In genomic region chr14:102078344-102078743, GRCh38 we compare ENCODE assay signal across 16 cellular contexts. TPM values are rescaled to one million over a fixed set of nuclear protein-coding genes. Genes with fewer than 3 reads are reported as not detected.
DNase-seq lines count a peak whose midpoint lies in the region; ATAC-seq lines count a peak whose summit lies in the region.
"Had no signal": no experiment of that assay in that cellular context is flagged by ENCODE, and none has a peak within 500 bp of the region (broad histone marks: within the 10 kb centered on the region; RNA-seq: fewer than 3 reads in every experiment).

No MANE protein-coding gene starts in this region.

- intact Hi-C loops in activated CD4-positive, alpha-beta T cell treated with anti-CD3 and anti-CD28 coated beads, Interleukin-2, amount 10 ng/mL, durations not matched to agents 24 days and 14 days (cut with micrococcal nuclease) = no loop called here
- intact Hi-C loops in posterior vena cava (cut with DNase I) = no loop called here

- no peak overlapping the region for H3K4me3 Mint-ChIP-seq in activated CD4-positive, alpha-beta T cell treated with anti-CD3 and anti-CD28 coated beads, Interleukin-2, amount 10 ng/mL, durations not matched to agents 24 days and 14 days
- H3K4me3 Mint-ChIP-seq in effector memory CD8-positive, alpha-beta T cell = no peak overlapping the region
- H3K4me3 Mint-ChIP-seq: T-helper 1 cell treated with Interleukin-12 subunit alpha and Interleukin-12 subunit beta and Interleukin-4 antibody, amounts not matched to agents 30 μg/mL and 1 μg/mL, for 36 hours had no signal

- H3K4me3 ChIP-seq in SK-N-MC = no peak overlapping the region
- H3K4me3 ChIP-seq: lower lobe of right lung, psoas muscle had no signal

- no peak for DNase-seq in activated CD4-positive, alpha-beta T cell treated with anti-CD3 and anti-CD28 coated beads, Interleukin-2, amount 10 ng/mL, durations not matched to agents 24 days and 14 days
- DNase-seq in activated CD4-positive, alpha-beta T cell treated with anti-CD3 and anti-CD28 coated beads for 1 hour = no peak
- no peak for DNase-seq in SK-N-MC (ENCODE audit: low read depth, low spot score)
- DNase-seq in effector memory CD8-positive, alpha-beta T cell = no peak
- peak; percentile 36 for DNase-seq in posterior vena cava (ENCODE audit: low spot score)
- DNase-seq in NCI-H2227 (lab: John Stamatoyannopoulos, UW; ENCODE audit: unreplicated experiment) = no peak
- no peak for DNase-seq in HuH-7.5 (ENCODE audit: low spot score)
- DNase-seq in activated CD4-positive, CD25-positive, alpha-beta regulatory T cell treated with anti-CD3 and anti-CD28 coated beads, Interleukin-2, amount 50 U/mL, for 72 hours = no peak
- DNase-seq: erythroblast; H7; lower lobe of right lung; NCI-H1417 treated with DMSO at 0.1 percent for 48 hours; stimulated activated naive CD8-positive, alpha-beta T cell treated with anti-CD3 and anti-CD28 coated beads, Interleukin-15, Interleukin-2, amounts not matched to agents 100 U/mL and 50 U/mL, for 24 hours had no signal

- H3K9me3 Mint-ChIP-seq in activated CD4-positive, alpha-beta T cell treated with anti-CD3 and anti-CD28 coated beads, Interleukin-2, amount 10 ng/mL, durations not matched to agents 24 days and 14 days = no peaks in the 10 kb centered on the region
- no peaks in the 10 kb centered on the region for H3K9me3 Mint-ChIP-seq in effector memory CD8-positive, alpha-beta T cell
- H3K9me3 Mint-ChIP-seq: T-helper 1 cell treated with Interleukin-12 subunit alpha and Interleukin-12 subunit beta and Interleukin-4 antibody, amounts not matched to agents 30 μg/mL and 1 μg/mL, for 36 hours had no signal

- H3K27me3 Mint-ChIP-seq in activated CD4-positive, alpha-beta T cell treated with anti-CD3 and anti-CD28 coated beads, Interleukin-2, amount 10 ng/mL, durations not matched to agents 24 days and 14 days = no peaks in the 10 kb centered on the region
- no peaks in the 10 kb centered on the region for H3K27me3 Mint-ChIP-seq in effector memory CD8-positive, alpha-beta T cell

- peaks cover 50% of the 10 kb centered on the region for H3K36me3 ChIP-seq in SK-N-MC (ENCODE audit: insufficient read depth, low read length)

- peak overlapping the region; percentile 71 for H3K27ac Mint-ChIP-seq in activated CD4-positive, alpha-beta T cell treated with anti-CD3 and anti-CD28 coated beads, Interleukin-2, amount 10 ng/mL, durations not matched to agents 24 days and 14 days
- H3K27ac Mint-ChIP-seq in effector memory CD8-positive, alpha-beta T cell = peak overlapping the region; percentile 35 to 61

- peak overlapping the region; percentile 42; the same call in 1 of the 2 replicates for H3K27ac ChIP-seq in SK-N-MC
- H3K27ac ChIP-seq: lower lobe of right lung, psoas muscle had no signal

- peaks cover 61% of the 10 kb centered on the region for H3K36me3 Mint-ChIP-seq in activated CD4-positive, alpha-beta T cell treated with anti-CD3 and anti-CD28 coated beads, Interleukin-2, amount 10 ng/mL, durations not matched to agents 24 days and 14 days (ENCODE audit: low read depth)
- H3K36me3 Mint-ChIP-seq in effector memory CD8-positive, alpha-beta T cell (ENCODE audit: insufficient read depth) = peaks cover 57% of the 10 kb centered on the region

- no peaks in the 10 kb centered on the region for H3K9me3 ChIP-seq in SK-N-MC (ENCODE audit: low read depth, low read length)
- H3K9me3 ChIP-seq: lower lobe of right lung, psoas muscle had no signal

- no peak for ATAC-seq in effector memory CD8-positive, alpha-beta T cell (replicated peaks)
- ATAC-seq: lower lobe of right lung; Right ventricle myocardium inferior; stimulated activated naive CD8-positive, alpha-beta T cell treated with anti-CD3 and anti-CD28 coated beads, Interleukin-15, Interleukin-2, amounts not matched to agents 100 U/mL and 50 U/mL, for 24 hours had no signal

- peaks cover 21% of the 10 kb centered on the region for H3K4me1 Mint-ChIP-seq in activated CD4-positive, alpha-beta T cell treated with anti-CD3 and anti-CD28 coated beads, Interleukin-2, amount 10 ng/mL, durations not matched to agents 24 days and 14 days
- H3K4me1 Mint-ChIP-seq in effector memory CD8-positive, alpha-beta T cell (ENCODE audit: low read depth in 2 of 2) = peaks cover 22 to 28% of the 10 kb centered on the region in 2 donors

- H3K9ac ChIP-seq in SK-N-MC (ENCODE audit: insufficient read length) = no peak overlapping the region

RNA-seq across cellular contexts. Expression of gene HSP90AA1, which starts 8.5 kb away (rescaled TPM):
- 1,216 and 1,268 TPM in 2 replicates for total RNA-seq in activated CD4-positive, alpha-beta T cell treated with anti-CD3 and anti-CD28 coated beads, Interleukin-2, amount 10 ng/mL, durations not matched to agents 24 days and 14 days
- 100 to 1,000 TPM; 274 to 464 TPM for total RNA-seq in posterior vena cava
